12 cellular contexts compared by ENCODE assay signal in the genomic region with DNA sequence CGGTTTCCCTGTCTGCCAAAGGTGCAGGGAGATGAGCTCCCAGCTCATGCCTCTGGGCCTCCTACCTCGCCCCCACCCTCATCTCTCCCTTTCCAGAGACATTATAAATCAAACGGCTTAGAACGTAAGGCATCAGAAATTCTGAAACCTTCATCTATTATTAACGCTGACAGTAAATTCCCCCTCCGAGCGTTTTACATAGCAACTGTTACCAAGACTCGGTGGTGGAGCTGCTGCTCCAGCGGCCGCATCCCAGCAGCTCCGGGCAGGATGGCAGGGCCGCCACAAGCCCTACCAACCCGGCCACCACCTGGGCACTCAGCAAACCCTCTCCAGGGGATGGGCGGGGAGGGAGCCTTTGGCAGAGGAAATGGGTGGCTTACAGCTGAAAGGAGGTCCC.
DNase-seq lines count a peak whose midpoint lies in the region; TF ChIP-seq lines count a peak whose summit lies in the region.
"Had no signal": no experiment of that assay in that cellular context is flagged by ENCODE, and none has a peak within 500 bp of the region (broad histone marks: within the 10 kb centered on the region; RNA-seq: fewer than 3 reads in every experiment).

No MANE protein-coding gene starts in this region.

- no peak for TF ChIP-seq CTCF in GM12875 (IDR thresholded peaks at IDR 0.05; ENCODE audit: borderline replicate concordance, insufficient read depth, low read depth, low read length)

- no peak overlapping the region for H3K9ac ChIP-seq in muscle layer of colon (ENCODE audit: low read length)
- H3K9ac ChIP-seq: parathyroid adenoma had no signal

- peaks cover 36% of the 10 kb centered on the region for H3K4me1 ChIP-seq in muscle layer of colon (ENCODE audit: insufficient read depth, low read length)
- H3K4me1 ChIP-seq: parathyroid adenoma had no signal

- H3K27me3 ChIP-seq in muscle layer of colon (ENCODE audit: control insufficient read depth in 1 of 2, insufficient read depth in 2 of 2, low read length in 2 of 2): no peaks in the 10 kb centered on the region
- H3K27me3 ChIP-seq: testis had no signal

- H3K36me3 ChIP-seq in muscle layer of colon (ENCODE audit: insufficient read depth, low read length): no peaks in the 10 kb centered on the region

- peak overlapping the region; percentile 35 for H3K4me3 ChIP-seq in GM12875 (ENCODE audit: low read depth, low read length)
- no peak overlapping the region for H3K4me3 ChIP-seq in muscle layer of colon (ENCODE audit: low read depth in 1 of 2, low read length in 2 of 2)
- H3K4me3 ChIP-seq: testis had no signal

- H3K27ac ChIP-seq in muscle layer of colon (ENCODE audit: low read depth, low read length): peak overlapping the region; percentile 58
- H3K27ac ChIP-seq: parathyroid adenoma, testis had no signal

- no peaks in the 10 kb centered on the region for H3K9me3 ChIP-seq in muscle layer of colon (ENCODE audit: low read length)
- H3K9me3 ChIP-seq: testis had no signal

- DNase-seq in COLO668 (lab: John Stamatoyannopoulos, UW; ENCODE audit: unreplicated experiment): peak; percentile 80
- DNase-seq in SHP77 treated with DMSO at 0.1 percent for 48 hours (lab: John Stamatoyannopoulos, UW): peak; percentile 84
- no peak for DNase-seq in NCI-H1930 (lab: John Stamatoyannopoulos, UW)
- no peak for DNase-seq in SIG-M5 (lab: John Stamatoyannopoulos, UW)
- DNase-seq in medulla oblongata (ENCODE audit: extremely low spot score): no peak
- DNase-seq: EL, foreskin fibroblast, NCI-H226, testis had no signal

Comparison
In these comparisons a context has a peak if more than half of its experiments do, and no peak if none do; other contexts are left out.
1. DNase-seq: peak in COLO668 (single experiment) and SHP77 treated with DMSO at 0.1 percent for 48 hours (single experiment); none in NCI-H1930 (0 of 2), SIG-M5 (single experiment) and medulla oblongata (single experiment).